ENCODE assay signal across 24 cellular contexts in the genomic region with DNA sequence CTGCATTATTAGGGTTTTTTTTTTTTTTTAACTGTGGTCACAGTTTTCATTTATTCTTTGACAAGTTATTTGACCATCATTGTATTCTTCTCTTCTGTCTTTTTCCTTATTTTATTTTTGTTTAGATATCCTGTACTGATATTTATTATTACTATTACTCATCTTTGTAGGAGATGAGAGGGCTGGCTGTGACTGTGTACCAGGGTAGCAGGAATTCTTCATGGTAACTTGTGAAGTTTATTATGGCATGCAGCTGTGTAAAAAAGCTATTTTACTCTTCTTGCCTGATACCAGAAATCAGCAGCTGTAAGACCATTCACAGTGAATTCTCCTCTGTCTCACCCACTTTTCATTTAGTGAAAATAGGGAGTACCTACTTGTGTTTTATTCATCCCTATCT.
"Had no signal": no experiment of that assay in that cellular context is flagged by ENCODE, and none has a peak within 500 bp of the region (broad histone marks: within the 10 kb centered on the region; RNA-seq: fewer than 3 reads in every experiment).

No MANE protein-coding gene starts in this region.

- H3K9me3 Mint-ChIP-seq: activated CD4-positive, alpha-beta memory T cell treated with anti-CD3 and anti-CD28 coated beads, Interleukin-2, amount 10 ng/mL, durations not matched to agents 7 days and 5 days; activated CD4-positive, alpha-beta T cell treated with anti-CD3 and anti-CD28 coated beads, Interleukin-2, amount 10 ng/mL, durations not matched to agents 7 days and 5 days; activated naive CD4-positive, alpha-beta T cell treated with anti-CD3 and anti-CD28 coated beads, Interleukin-2, amount 50 U/mL, for 72 hours; endodermal cell; natural killer cell treated with Interleukin-12 subunit alpha and Interleukin-12 subunit beta and Interleukin-15 and Interleukin-18, amount 100 ng/mL, for 72 hours; stimulated activated naive CD8-positive, alpha-beta T cell treated with anti-CD3 and anti-CD28 coated beads, Interleukin-15, Interleukin-2, amounts not matched to agents 100 ng/mL and 50 ng/mL, for 24 hours; type B pancreatic cell had no signal

- H3K36me3 Mint-ChIP-seq: activated naive CD4-positive, alpha-beta T cell treated with anti-CD3 and anti-CD28 coated beads, Interleukin-2, amount 50 U/mL, for 72 hours had no signal

- H3K4me1 ChIP-seq: body of pancreas, heart left ventricle, left ventricle myocardium inferior, vagina had no signal

- H3K27me3 ChIP-seq: body of pancreas, heart left ventricle, spleen, vagina had no signal

- ATAC-seq: activated naive CD4-positive, alpha-beta T cell treated with anti-CD3 and anti-CD28 coated beads, Interleukin-2, amount 50 U/mL, for 72 hours; body of pancreas; esophagus mucosa; heart left ventricle; mucosa of descending colon; natural killer cell treated with Interleukin-12 subunit alpha and Interleukin-12 subunit beta and Interleukin-15 and Interleukin-18, amount 100 ng/mL, for 72 hours; right cardiac atrium; T-helper 17 cell had no signal

- H3K4me3 Mint-ChIP-seq: activated CD4-positive, alpha-beta memory T cell treated with anti-CD3 and anti-CD28 coated beads, Interleukin-2, amount 10 ng/mL, durations not matched to agents 7 days and 5 days; activated CD4-positive, alpha-beta T cell treated with anti-CD3 and anti-CD28 coated beads, Interleukin-2, amount 10 ng/mL, durations not matched to agents 7 days and 5 days; endodermal cell; natural killer cell treated with Interleukin-12 subunit alpha and Interleukin-12 subunit beta and Interleukin-15 and Interleukin-18, amount 100 ng/mL, for 72 hours; stimulated activated naive CD8-positive, alpha-beta T cell treated with anti-CD3 and anti-CD28 coated beads, Interleukin-15, Interleukin-2, amounts not matched to agents 100 ng/mL and 50 ng/mL, for 24 hours; T-helper 17 cell; type B pancreatic cell had no signal

- H3K27ac Mint-ChIP-seq: activated CD4-positive, alpha-beta memory T cell treated with anti-CD3 and anti-CD28 coated beads, Interleukin-2, amount 10 ng/mL, durations not matched to agents 7 days and 5 days; activated CD4-positive, alpha-beta T cell treated with anti-CD3 and anti-CD28 coated beads, Interleukin-2, amount 10 ng/mL, durations not matched to agents 7 days and 5 days; endodermal cell; natural killer cell treated with Interleukin-12 subunit alpha and Interleukin-12 subunit beta and Interleukin-15 and Interleukin-18, amount 100 ng/mL, for 72 hours; stimulated activated naive CD8-positive, alpha-beta T cell treated with anti-CD3 and anti-CD28 coated beads, Interleukin-15, Interleukin-2, amounts not matched to agents 100 ng/mL and 50 ng/mL, for 24 hours; T-helper 17 cell; type B pancreatic cell had no signal

- H3K9me3 ChIP-seq: body of pancreas, heart left ventricle, left ventricle myocardium inferior, mucosa of descending colon, spleen, vagina had no signal

- H3K4me1 Mint-ChIP-seq: activated CD4-positive, alpha-beta memory T cell treated with anti-CD3 and anti-CD28 coated beads, Interleukin-2, amount 10 ng/mL, durations not matched to agents 7 days and 5 days; activated CD4-positive, alpha-beta T cell treated with anti-CD3 and anti-CD28 coated beads, Interleukin-2, amount 10 ng/mL, durations not matched to agents 7 days and 5 days; endodermal cell had no signal

- H3K27me3 Mint-ChIP-seq: activated CD4-positive, alpha-beta memory T cell treated with anti-CD3 and anti-CD28 coated beads, Interleukin-2, amount 10 ng/mL, durations not matched to agents 7 days and 5 days; activated CD4-positive, alpha-beta T cell treated with anti-CD3 and anti-CD28 coated beads, Interleukin-2, amount 10 ng/mL, durations not matched to agents 7 days and 5 days; natural killer cell treated with Interleukin-12 subunit alpha and Interleukin-12 subunit beta and Interleukin-15 and Interleukin-18, amount 100 ng/mL, for 72 hours; stimulated activated naive CD8-positive, alpha-beta T cell treated with anti-CD3 and anti-CD28 coated beads, Interleukin-15, Interleukin-2, amounts not matched to agents 100 ng/mL and 50 ng/mL, for 24 hours; T-helper 17 cell; type B pancreatic cell had no signal

- H3K27ac ChIP-seq: body of pancreas, heart left ventricle, left ventricle myocardium inferior, spleen, vagina had no signal

- DNase-seq: activated CD4-positive, alpha-beta memory T cell treated with anti-CD3 and anti-CD28 coated beads, Interleukin-2, amount 10 ng/mL, durations not matched to agents 7 days and 5 days; activated CD4-positive, alpha-beta T cell treated with anti-CD3 and anti-CD28 coated beads, Interleukin-2, amount 10 ng/mL, durations not matched to agents 7 days and 5 days; activated CD4-positive, CD25-positive, alpha-beta regulatory T cell treated with anti-CD3 and anti-CD28 coated beads, Interleukin-2, amount 50 U/mL, for 72 hours; activated naive CD4-positive, alpha-beta T cell; activated T-cell treated with anti-CD3 and anti-CD28 coated beads, Interleukin-2, amount 50 U/mL, for 48 hours; body of pancreas; cortex of kidney; endodermal cell; heart left ventricle; left ventricle myocardium inferior; mesendoderm; mucosa of descending colon; posterior cingulate gyrus; right cardiac atrium; spleen; T-helper 17 cell; T1000 had no signal

- H3K4me3 ChIP-seq: body of pancreas, heart left ventricle, left ventricle myocardium inferior, lung, mucosa of descending colon, spleen, vagina had no signal
